In the genomic region with DNA sequence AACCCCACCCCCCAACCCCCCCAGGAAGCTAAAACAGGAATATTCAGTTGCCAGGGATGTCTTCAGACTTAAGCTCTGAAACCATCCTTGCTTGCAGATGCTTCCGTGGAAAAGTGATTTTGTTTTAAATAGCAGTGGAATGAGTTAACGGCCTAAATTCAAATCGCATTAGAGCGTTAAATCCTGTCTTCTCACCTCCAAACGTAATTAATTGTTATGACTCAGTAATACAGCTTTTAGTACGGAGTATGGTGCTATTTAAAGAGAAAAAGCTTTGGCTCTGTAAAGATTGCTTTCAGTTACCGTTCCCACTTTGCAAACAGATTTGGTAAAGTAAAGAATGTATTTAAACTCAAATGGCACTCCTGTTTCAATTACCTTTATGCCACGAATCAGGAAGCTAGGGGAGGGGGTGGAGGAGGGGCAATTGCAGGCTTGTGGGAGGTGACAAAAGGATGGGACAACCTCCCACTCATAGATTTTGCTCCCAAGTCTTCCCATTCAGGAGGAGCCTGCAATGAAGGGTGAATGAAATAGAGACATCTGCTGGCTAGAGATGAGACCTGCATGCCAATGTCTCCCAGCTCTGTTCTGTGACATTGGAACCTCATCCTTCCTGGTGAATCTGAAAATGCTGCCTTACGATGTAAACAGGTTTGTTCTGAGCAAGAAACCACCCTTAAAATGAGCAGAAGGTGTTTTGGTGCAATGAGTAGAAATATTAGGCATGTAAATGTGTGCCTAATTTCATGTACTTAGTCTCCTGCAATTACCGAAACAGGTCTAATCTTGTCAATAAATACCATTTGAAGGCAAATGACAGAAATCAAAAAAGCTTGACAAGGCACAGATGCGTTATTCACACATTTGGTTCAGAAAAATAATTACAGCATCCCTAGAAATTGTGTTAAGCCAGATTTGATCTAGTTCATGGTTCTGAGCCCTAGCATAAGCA, we compare ENCODE assay signal across 8 cellular contexts. TPM values are rescaled to one million over a fixed set of nuclear protein-coding genes. Genes with fewer than 3 reads are reported as not detected.
DNase-seq lines count a peak whose midpoint lies in the region; ATAC-seq, FAIRE-seq and TF ChIP-seq lines count a peak whose summit lies in the region.

No MANE protein-coding gene starts in this region.

- H3K9me3 ChIP-seq in lung (ENCODE audit: control insufficient read depth in 2 of 2, insufficient read depth in 1 of 2, low read length in 1 of 2) (no peaks in the 10 kb centered on the region), uterus (no peaks in the 10 kb centered on the region)

- ATAC-seq in GM21515 (IDR thresholded peaks at IDR 0.05; ENCODE audit: unreplicated experiment) = peak; percentile 85
- peak; percentile 63 for ATAC-seq in lung (ENCODE audit: insufficient read depth, low FRiP score)
- ATAC-seq in GM21526 (IDR thresholded peaks at IDR 0.05; ENCODE audit: low FRiP score, unreplicated experiment) = no peak

- DNase-seq in DMS53 treated with DMSO at 0.1 percent for 48 hours (lab: John Stamatoyannopoulos, UW; ENCODE audit: unreplicated experiment) = peak; percentile 85
- DNase-seq in Jurkat, Clone E6-1 (ENCODE audit: low read depth, low spot score) = peak; percentile 15
- DNase-seq in OCI-M1 (lab: John Stamatoyannopoulos, UW) = peak; percentile 61
- DNase-seq in lung (ENCODE audit: low spot score) = peak; percentile 75
- peak; percentile 47 to 51 for DNase-seq in uterus

- FAIRE-seq in endometrium (lab: Jason Lieb, UNC) = peak; percentile 83

- no peak overlapping the region for H3K4me3 ChIP-seq in Jurkat, Clone E6-1 (ENCODE audit: low read length)
- H3K4me3 ChIP-seq in lung (no peak overlapping the region), uterus (peak overlapping the region in 1 of 2 donors; percentile 5)

- H3K4me1 ChIP-seq in lung (ENCODE audit: control insufficient read depth in 2 of 2, insufficient read depth in 2 of 2, low read length in 2 of 2) (no peaks in the 10 kb centered on the region), uterus (peaks cover 0 to 3% of the 10 kb centered on the region in 2 donors)

- H3K27me3 ChIP-seq in lung (ENCODE audit: control insufficient read depth, insufficient read depth) (no peaks in the 10 kb centered on the region), uterus (no peaks in the 10 kb centered on the region)

- TF ChIP-seq POLR2A in uterus (IDR thresholded peaks at IDR 0.05) = no peak

- 20 to 28% methylated on average over 11 of the region's 11 CpGs for WGBS in lung, 2 donors

- TF ChIP-seq CTCF in lung (IDR thresholded peaks at IDR 0.05; ENCODE audit: control extremely low read depth, extremely low read depth) (peak; percentile 41), uterus (IDR thresholded peaks at IDR 0.05) (peak; percentile 64 to 77 (median 70))

- H3K36me3 ChIP-seq in lung (ENCODE audit: control insufficient read depth in 2 of 2, insufficient read depth in 2 of 2, low read length in 2 of 2) (no peaks in the 10 kb centered on the region), uterus (no peaks in the 10 kb centered on the region)

- intact Hi-C loops in uterus (cut with DNase I; ENCODE audit: low total_unique reads) = no loop called here

- no peak overlapping the region for H3K27ac ChIP-seq in lung (ENCODE audit: low read depth in 1 of 2, low read length in 1 of 2)
- peak overlapping the region; percentile 16 to 43 for H3K27ac ChIP-seq in uterus

RNA-seq across cellular contexts. Expression of a gene that starts 2.6 kb away (rescaled TPM):
- polyA plus RNA-seq in Jurkat, Clone E6-1 (2012; ENCODE audit: insufficient read depth, insufficient read length) = not detected
- total RNA-seq in lung (10 to 100 TPM; 41.3 to 45.7 TPM), uterus (10 to 100 TPM; 26.4 to 48.5 (median 37.1) TPM)
- polyA plus RNA-seq in lung = 10 to 100 TPM; 17.0 to 18.7 TPM

Comparison
In these comparisons a context has a peak if more than half of its experiments do, and no peak if none do; other contexts are left out.
1. DNase-seq: peak in every context shown above with its lines; median percentile 85 in DMS53 treated with DMSO at 0.1 percent for 48 hours; 75 in lung; 61 in OCI-M1; 49 in uterus; 15 in Jurkat, Clone E6-1.
2. H3K27ac ChIP-seq: peak in uterus (2 of 2); none in lung (0 of 2).